ENCODE assay signal across 13 cellular contexts in the genomic region with DNA sequence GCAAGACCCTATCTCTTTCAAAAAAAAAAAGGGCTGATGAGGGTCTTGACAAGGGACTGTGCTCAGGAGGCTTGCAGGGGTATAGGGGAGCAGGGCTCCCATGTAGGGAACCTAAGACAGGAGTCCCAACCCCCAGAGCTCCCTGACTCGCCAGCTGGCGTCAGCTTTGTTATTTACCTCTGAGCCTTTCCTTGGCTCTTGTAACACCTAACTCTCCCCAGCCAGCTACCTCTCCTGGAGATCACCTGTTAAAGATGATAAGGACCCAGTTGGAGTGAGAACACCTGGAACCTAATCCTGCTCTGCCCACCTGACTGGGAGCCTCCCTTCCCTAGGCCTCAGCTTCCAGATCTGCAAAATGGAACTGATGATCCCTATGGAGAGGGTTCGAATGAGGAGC. TPM values are rescaled to one million over a fixed set of nuclear protein-coding genes. Genes with fewer than 3 reads are reported as not detected.
DNase-seq lines count a peak whose midpoint lies in the region; ATAC-seq, FAIRE-seq and TF ChIP-seq lines count a peak whose summit lies in the region.
"Had no signal": no experiment of that assay in that cellular context is flagged by ENCODE, and none has a peak within 500 bp of the region (broad histone marks: within the 10 kb centered on the region; RNA-seq: fewer than 3 reads in every experiment).

No MANE protein-coding gene starts in this region.

- H3K27ac ChIP-seq in BLaER1 treated with 17β-estradiol and CSF1 and Interleukin-3, amounts not matched to agents 10 nM and 100 nM = peak overlapping the region in 6 of 11 experiments; percentile 22 to 65 (median 52); a peak in 9 of 22 replicates
- H3K27ac ChIP-seq in PC-3 (ENCODE audit: low read length) (peak overlapping the region; percentile 69), endothelial cell of umbilical vein (ENCODE audit: insufficient read depth, low read depth, low read length) (peak overlapping the region; percentile 51)
- H3K27ac ChIP-seq: colonic mucosa, VCaP had no signal

- no peak for ATAC-seq in PC-3
- ATAC-seq: Right ventricle myocardium inferior had no signal

- H2AFZ ChIP-seq in PC-3 (ENCODE audit: low read length) = no peak overlapping the region
- no peak overlapping the region for H2AFZ ChIP-seq in endothelial cell of umbilical vein (ENCODE audit: low read depth, low read length)

- H3K9me3 ChIP-seq in BLaER1 treated with 17β-estradiol and CSF1 and Interleukin-3, amounts not matched to agents 10 nM and 100 nM (replicated peaks in 1 of 11) = no peaks in the 10 kb centered on the region
- no peaks in the 10 kb centered on the region for H3K9me3 ChIP-seq in PC-3 (ENCODE audit: low read length)
- H3K9me3 ChIP-seq in endothelial cell of umbilical vein (replicated peaks; ENCODE audit: control insufficient read depth, insufficient read depth, low read length) = no peaks in the 10 kb centered on the region
- H3K9me3 ChIP-seq: BE2C, colonic mucosa had no signal

- POLR2A ChIA-PET in PC-3 (lab: Charles Lee; ENCODE audit: unreplicated experiment) = interaction anchor here (0.5 kb wide), 1 partner anchor 14 kb away, joined by 17 read pairs; no protein-coding TSS in a partner anchor
- POLR2A ChIA-PET in endothelial cell of umbilical vein (lab: Charles Lee) = interaction anchor here (0.6 kb wide), 1 partner anchor 10 kb away, joined by 7 read pairs; no protein-coding TSS in a partner anchor

- no peak overlapping the region for H3K4me3 ChIP-seq in BLaER1 treated with 17β-estradiol and CSF1 and Interleukin-3, amounts not matched to agents 10 nM and 100 nM
- H3K4me3 ChIP-seq in PC-3 (ENCODE audit: low read length) (no peak overlapping the region), endothelial cell of umbilical vein (replicated peaks in 1 of 3; ENCODE audit: insufficient read depth in 1 of 3, low read depth in 1 of 3, low read length in 3 of 3) (no peak overlapping the region)
- H3K4me3 ChIP-seq: colonic mucosa had no signal

- H3K4me2 ChIP-seq in BLaER1 treated with 17β-estradiol and CSF1 and Interleukin-3, amounts not matched to agents 10 nM and 100 nM = peak overlapping the region in 9 of 11 experiments; percentile 17 to 77 (median 52); a peak in 16 of 22 replicates
- H3K4me2 ChIP-seq in PC-3 (ENCODE audit: low read length) (peak overlapping the region; percentile 66), endothelial cell of umbilical vein (ENCODE audit: insufficient read depth, low read length) (no peak overlapping the region)

- peak overlapping the region in 1 of 11 experiments; percentile 16; a peak in 1 of 22 replicates for H3K9ac ChIP-seq in BLaER1 treated with 17β-estradiol and CSF1 and Interleukin-3, amounts not matched to agents 10 nM and 100 nM
- H3K9ac ChIP-seq in PC-3 (ENCODE audit: low read length) = no peak overlapping the region; the same call in 1 of the 2 replicates
- no peak overlapping the region for H3K9ac ChIP-seq in endothelial cell of umbilical vein (replicated peaks; ENCODE audit: extremely low read depth, insufficient read depth, low read length)

- H3K4me1 ChIP-seq in BLaER1 treated with 17β-estradiol and CSF1 and Interleukin-3, amounts not matched to agents 10 nM and 100 nM = peaks cover 8 to 67% (median 36%) of the 10 kb centered on the region in 10 experiments; a peak in 18 of 20 replicates
- H3K4me1 ChIP-seq in PC-3 (ENCODE audit: insufficient read depth, low read length) (peaks cover 19% of the 10 kb centered on the region), endothelial cell of umbilical vein (ENCODE audit: control insufficient read depth, extremely low read depth, insufficient read depth, low read length) (peaks cover 11% of the 10 kb centered on the region)
- H3K4me1 ChIP-seq: BE2C had no signal

- intact Hi-C loops in PC-3 (cut with micrococcal nuclease) = no loop called here
- intact Hi-C loops in endothelial cell of umbilical vein (cut with micrococcal nuclease) = loop anchor here (1.0 kb wide), 2 partner anchors 14 to 18 kb away; a partner anchor contains a TSS

- peaks cover 0 to 15% (median 0%) of the 10 kb centered on the region in 11 experiments; a peak in 4 of 22 replicates for H4K20me1 ChIP-seq in BLaER1 treated with 17β-estradiol and CSF1 and Interleukin-3, amounts not matched to agents 10 nM and 100 nM
- H4K20me1 ChIP-seq in PC-3 (ENCODE audit: low read length) = no peaks in the 10 kb centered on the region
- H4K20me1 ChIP-seq in endothelial cell of umbilical vein (replicated peaks; ENCODE audit: control insufficient read depth, extremely low read depth, insufficient read depth, low read length) = no peaks in the 10 kb centered on the region

- no peak for TF ChIP-seq POLR2A in endothelial cell of umbilical vein (IDR thresholded peaks at IDR 0.05; ENCODE audit: low read depth, low read length)

- H3K9me2 ChIP-seq in PC-3 (replicated peaks; ENCODE audit: low read length) = no peaks in the 10 kb centered on the region

- BruUV-seq in PC-3 (replicated peaks; lab: Mats Ljungman, UMichigan) (no TSS peak), endothelial cell of umbilical vein (replicated peaks; lab: Mats Ljungman, UMichigan) (no TSS peak)

- TF ChIP-seq CTCF in PC-3 (conservative IDR thresholded peaks at IDR 0.05; ENCODE audit: low read depth, low read length) = no peak
- no peak for TF ChIP-seq CTCF in endothelial cell of umbilical vein (IDR thresholded peaks at IDR 0.05; ENCODE audit: extremely low read depth in 1 of 2, insufficient read depth in 1 of 2, low read depth in 1 of 2, low read length in 2 of 2)

- H3K36me3 ChIP-seq in BLaER1 treated with 17β-estradiol and CSF1 and Interleukin-3, amounts not matched to agents 10 nM and 100 nM = peaks cover 0 to 10% (median 0%) of the 10 kb centered on the region in 11 experiments; a peak in 3 of 22 replicates
- no peaks in the 10 kb centered on the region for H3K36me3 ChIP-seq in PC-3 (ENCODE audit: low read depth, low read length)
- H3K36me3 ChIP-seq in endothelial cell of umbilical vein (ENCODE audit: control insufficient read depth in 2 of 2, extremely low read depth in 1 of 2, insufficient read depth in 2 of 2, low read length in 2 of 2) = peaks cover 0 to 3% of the 10 kb centered on the region in 2 experiments
- H3K36me3 ChIP-seq: BE2C, colonic mucosa had no signal

- dilution Hi-C loops in endothelial cell of umbilical vein (cut with MboI; ENCODE audit: extremely low pct_ligation_motif_present, low sequenced_read_pairs) = no loop called here

- no peaks in the 10 kb centered on the region for H3F3A ChIP-seq in PC-3 (ENCODE audit: low read length, unreplicated experiment)

- H3K79me2 ChIP-seq in PC-3 (ENCODE audit: low read length) (peaks cover 7% of the 10 kb centered on the region; the same call in 1 of the 2 replicates), endothelial cell of umbilical vein (ENCODE audit: control insufficient read depth, insufficient read depth, low read length) (peaks cover 9% of the 10 kb centered on the region)

- no peak for FAIRE-seq in endothelial cell of umbilical vein (lab: Jason Lieb, UNC)

- CTCF ChIA-PET in PC-3 (lab: Charles Lee) (interaction anchor here (1.4 kb wide), 1 partner anchor 15 kb away, joined by 5 read pairs; no protein-coding TSS in a partner anchor), endothelial cell of umbilical vein (lab: Charles Lee) (interaction anchor here (2.9 to 5.1 kb wide), 3 partner anchors 14 to 106 kb away, joined by 9 to 32 read pairs (median 24); a partner anchor contains a TSS)

- H3K9me1 ChIP-seq in endothelial cell of umbilical vein (replicated peaks; ENCODE audit: control insufficient read depth, extremely low read depth, insufficient read depth, low read length) = no peaks in the 10 kb centered on the region

- no peak for DNase-seq in PC-3
- no peak for DNase-seq in endothelial cell of umbilical vein (ENCODE audit: low read depth, low spot score)
- DNase-seq in inferior parietal cortex (ENCODE audit: extremely low spot score) = no peak
- no peak for DNase-seq in DMS53 treated with DMSO at 0.1 percent for 48 hours (lab: John Stamatoyannopoulos, UW; ENCODE audit: unreplicated experiment)
- DNase-seq in NCI-H1436 treated with DMSO at 0.1 percent for 48 hours (lab: John Stamatoyannopoulos, UW) = no peak
- DNase-seq: activated gamma-delta T cell, BE2C, foreskin melanocyte, NCI-H510A treated with DMSO at 0.1 percent for 48 hours had no signal

- H3K27me3 ChIP-seq in BLaER1 treated with 17β-estradiol and CSF1 and Interleukin-3, amounts not matched to agents 10 nM and 100 nM = no peaks in the 10 kb centered on the region
- H3K27me3 ChIP-seq in PC-3 (ENCODE audit: low read length) (no peaks in the 10 kb centered on the region), endothelial cell of umbilical vein (ENCODE audit: control insufficient read depth in 2 of 2, insufficient read depth in 2 of 2, low read length in 2 of 2) (no peaks in the 10 kb centered on the region)
- H3K27me3 ChIP-seq: BE2C, colonic mucosa had no signal

RNA-seq across cellular contexts. Expression of a gene that starts 13.2 kb away (rescaled TPM):
- total RNA-seq in PC-3 (2014; rRNA removed) (16.8 and 18.1 TPM in 2 replicates), endothelial cell of umbilical vein (15.3 TPM in 2 replicates)
- polyA plus RNA-seq in endothelial cell of umbilical vein = 10.7 and 14.8 TPM in 2 replicates
- 6.9 and 9.2 TPM in 2 replicates for polyA plus RNA-seq in endothelial cell of umbilical vein (2011; cell fraction: cytosol; rRNA removed)
- 4.6 and 5.5 TPM in 2 replicates for polyA plus RNA-seq in endothelial cell of umbilical vein (2011; cell fraction: nucleus; rRNA removed)
- 9.7 and 10.3 TPM in 2 replicates for polyA plus RNA-seq in endothelial cell of umbilical vein (2012)
- polyA minus RNA-seq in endothelial cell of umbilical vein = 8.3 and 9.2 TPM in 2 replicates
- 2.9 TPM for polyA minus RNA-seq in endothelial cell of umbilical vein (2011; cell fraction: cytosol; rRNA and poly(A)+ RNA removed)
- polyA minus RNA-seq in endothelial cell of umbilical vein (2011; cell fraction: nucleus; rRNA and poly(A)+ RNA removed) = 3.8 and 6.2 TPM in 2 replicates

RNA-seq across cellular contexts. Expression of a gene that starts 18.9 kb away (rescaled TPM):
- total RNA-seq in PC-3 (2014; rRNA removed) (7.7 and 11.5 TPM in 2 replicates), endothelial cell of umbilical vein (17.5 and 18.3 TPM in 2 replicates)
- 30.1 and 32.9 TPM in 2 replicates for polyA plus RNA-seq in endothelial cell of umbilical vein
- 17.1 and 17.9 TPM in 2 replicates for polyA plus RNA-seq in endothelial cell of umbilical vein (2011; cell fraction: cytosol; rRNA removed)
- 15.6 TPM in 2 replicates for polyA plus RNA-seq in endothelial cell of umbilical vein (2011; cell fraction: nucleus; rRNA removed)
- 11.7 and 11.9 TPM in 2 replicates for polyA plus RNA-seq in endothelial cell of umbilical vein (2012)
- 33.7 and 34.7 TPM in 2 replicates for polyA minus RNA-seq in endothelial cell of umbilical vein
- polyA minus RNA-seq in endothelial cell of umbilical vein (2011; cell fraction: cytosol; rRNA and poly(A)+ RNA removed) = 1.6 TPM
- polyA minus RNA-seq in endothelial cell of umbilical vein (2011; cell fraction: nucleus; rRNA and poly(A)+ RNA removed) = 5.7 and 7.4 TPM in 2 replicates

RNA-seq across cellular contexts. Expression of a gene that starts 41.9 kb away (rescaled TPM):
- total RNA-seq in PC-3 (2014; rRNA removed) (1.7 and 4.2 TPM in 2 replicates), endothelial cell of umbilical vein (62.3 and 80.6 TPM in 2 replicates)
- 188 and 199 TPM in 2 replicates for polyA plus RNA-seq in endothelial cell of umbilical vein
- 129 and 141 TPM in 2 replicates for polyA plus RNA-seq in endothelial cell of umbilical vein (2011; cell fraction: cytosol; rRNA removed)
- 57.5 and 65.2 TPM in 2 replicates for polyA plus RNA-seq in endothelial cell of umbilical vein (2011; cell fraction: nucleus; rRNA removed)
- polyA plus RNA-seq in endothelial cell of umbilical vein (2012) = 46.9 and 47.3 TPM in 2 replicates
- polyA minus RNA-seq in endothelial cell of umbilical vein = 105 and 138 TPM in 2 replicates
- polyA minus RNA-seq in endothelial cell of umbilical vein (2011; cell fraction: cytosol; rRNA and poly(A)+ RNA removed) = not detected
- 24.6 and 27.6 TPM in 2 replicates for polyA minus RNA-seq in endothelial cell of umbilical vein (2011; cell fraction: nucleus; rRNA and poly(A)+ RNA removed)

RNA-seq across cellular contexts. Expression of a gene that starts 45.8 kb away (rescaled TPM):
- 10.2 and 15.1 TPM in 2 replicates for total RNA-seq in PC-3 (2014; rRNA removed)
- 6.5 and 7.5 TPM in 2 replicates for total RNA-seq in endothelial cell of umbilical vein
- 4.1 and 4.3 TPM in 2 replicates for polyA plus RNA-seq in endothelial cell of umbilical vein
- 2.9 and 3.6 TPM in 2 replicates for polyA plus RNA-seq in endothelial cell of umbilical vein (2011; cell fraction: cytosol; rRNA removed)
- 4.3 and 5.9 TPM in 2 replicates for polyA plus RNA-seq in endothelial cell of umbilical vein (2011; cell fraction: nucleus; rRNA removed)
- 2.8 and 3.4 TPM in 2 replicates for polyA plus RNA-seq in endothelial cell of umbilical vein (2012)
- polyA minus RNA-seq in endothelial cell of umbilical vein = 7.8 and 8.4 TPM in 2 replicates
- polyA minus RNA-seq in endothelial cell of umbilical vein (2011; cell fraction: cytosol; rRNA and poly(A)+ RNA removed) = 56.5 TPM
- polyA minus RNA-seq in endothelial cell of umbilical vein (2011; cell fraction: nucleus; rRNA and poly(A)+ RNA removed) = 5.9 and 9.7 TPM in 2 replicates

RNA-seq across cellular contexts. Expression of a gene that starts 57.1 kb away (rescaled TPM):
- 105 and 154 TPM in 2 replicates for total RNA-seq in PC-3 (2014; rRNA removed)
- total RNA-seq in endothelial cell of umbilical vein = 106 and 110 TPM in 2 replicates
- polyA plus RNA-seq in endothelial cell of umbilical vein = 135 and 154 TPM in 2 replicates
- 82.6 and 104 TPM in 2 replicates for polyA plus RNA-seq in endothelial cell of umbilical vein (2011; cell fraction: cytosol; rRNA removed)
- polyA plus RNA-seq in endothelial cell of umbilical vein (2011; cell fraction: nucleus; rRNA removed) = 102 and 108 TPM in 2 replicates
- 58.8 and 78.0 TPM in 2 replicates for polyA plus RNA-seq in endothelial cell of umbilical vein (2012)
- 78.9 and 111 TPM in 2 replicates for polyA minus RNA-seq in endothelial cell of umbilical vein
- 51.4 TPM for polyA minus RNA-seq in endothelial cell of umbilical vein (2011; cell fraction: cytosol; rRNA and poly(A)+ RNA removed)
- polyA minus RNA-seq in endothelial cell of umbilical vein (2011; cell fraction: nucleus; rRNA and poly(A)+ RNA removed) = 53.8 and 54.5 TPM in 2 replicates

Comparison
In these comparisons a context has a peak if more than half of its experiments do, and no peak if none do; other contexts are left out.
1. RNA of a gene that starts 41.9 kb away (total RNA-seq): 62.3 to 80.6 TPM in endothelial cell of umbilical vein; 1.7 to 4.2 TPM in PC-3; every median in the first group is over 10 times any median in the second.
2. Peak in every context shown above with its lines, with median percentiles within 50 percentile points of each other: H3K27ac ChIP-seq.